1 cellular context compared by ENCODE assay signal in the genomic region with DNA sequence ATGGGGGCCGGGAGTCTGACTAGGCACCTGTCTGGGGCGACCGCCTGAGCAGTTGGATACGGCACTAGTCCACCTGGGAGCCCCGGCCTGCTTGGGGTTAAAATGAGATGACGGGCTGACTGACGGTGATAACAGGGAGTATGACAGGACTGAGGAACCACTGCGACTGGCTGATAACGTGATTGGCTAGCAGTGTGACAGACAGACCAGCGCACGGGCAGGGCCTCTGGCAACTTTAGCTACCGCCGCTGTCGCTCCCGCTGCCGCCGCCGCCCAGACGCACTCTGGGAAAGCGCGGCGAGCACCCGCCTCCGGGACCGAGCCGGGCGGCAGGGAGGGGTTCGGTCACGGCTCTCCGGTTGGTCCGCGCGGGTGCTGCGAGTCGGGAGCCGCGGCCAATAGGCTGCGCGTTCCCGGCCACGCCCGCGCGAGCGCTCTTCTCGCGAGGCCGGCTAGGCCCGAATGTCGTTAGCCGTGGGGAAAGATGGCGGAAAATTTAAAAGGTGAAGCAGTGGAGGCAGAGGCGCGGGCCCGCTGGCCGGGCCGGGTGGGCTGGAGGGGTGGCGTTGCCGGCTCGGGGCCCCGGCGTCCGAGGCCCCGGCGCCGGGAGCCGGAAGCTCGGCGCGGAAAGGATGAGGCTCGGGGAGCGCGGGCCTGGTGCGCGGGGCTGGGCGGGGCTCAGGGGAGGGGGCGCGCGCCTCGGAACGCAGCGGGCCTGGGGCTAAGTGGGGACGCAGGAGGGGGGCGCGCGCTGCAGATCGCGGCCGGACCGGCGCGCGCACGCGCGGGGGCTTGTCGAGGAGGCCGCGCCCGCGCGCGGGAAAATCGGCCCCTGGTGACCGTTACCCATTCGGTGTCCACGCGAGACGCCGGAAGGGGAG.
TF ChIP-seq lines count a peak whose summit lies in the region.

SUV39H1 (plus strand) TSS at position 434 of the 881 bp plus-strand sequence; CDS start at position 485, 51 bp downstream.

TF ChIP-seq in K562, 482 proteins besides CTCF, POLR2A, EP300 and RAD21 (continued from another document and continues in another):
- TF ChIP-seq, protein P1, sequence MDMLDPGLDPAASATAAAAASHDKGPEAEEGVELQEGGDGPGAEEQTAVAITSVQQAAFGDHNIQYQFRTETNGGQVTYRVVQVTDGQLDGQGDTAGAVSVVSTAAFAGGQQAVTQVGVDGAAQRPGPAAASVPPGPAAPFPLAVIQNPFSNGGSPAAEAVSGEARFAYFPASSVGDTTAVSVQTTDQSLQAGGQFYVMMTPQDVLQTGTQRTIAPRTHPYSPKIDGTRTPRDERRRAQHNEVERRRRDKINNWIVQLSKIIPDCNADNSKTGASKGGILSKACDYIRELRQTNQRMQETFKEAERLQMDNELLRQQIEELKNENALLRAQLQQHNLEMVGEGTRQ (CRISPR knock-in tag; IDR thresholded peaks at IDR 0.05) = no peak
- TF ChIP-seq CREB1 (IDR thresholded peaks at IDR 0.05) (peak; percentile 46; the same call in 1 of the 2 replicates), CREB1 (CRISPR knock-in tag; IDR thresholded peaks at IDR 0.05) (no peak), FUS (optimal IDR thresholded peaks at IDR 0.05; ENCODE audit: low read depth, low read length) (no peak), ARID1B (IDR thresholded peaks at IDR 0.05) (peak; percentile 89), ZNF395 (CRISPR knock-in tag; IDR thresholded peaks at IDR 0.05) (peak; percentile 45; the same call in 1 of the 2 replicates), U2AF1 (optimal IDR thresholded peaks at IDR 0.05; ENCODE audit: low read depth, low read length) (peak; percentile 70), ZBTB11 (CRISPR knock-in tag; IDR thresholded peaks at IDR 0.05) (0 out of 6 replicates have a peak, but pooled peaks of 1 of the 3 experiments have one; percentile 11), CCNT2 (IDR thresholded peaks at IDR 0.05; ENCODE audit: borderline replicate concordance, extremely low read depth, insufficient read length, low read depth, low read length) (peak; percentile 86), STAT5A (IDR thresholded peaks at IDR 0.05; ENCODE audit: borderline replicate concordance, low read length) (peak; percentile 68; the same call in 1 of the 2 replicates), RCOR1 (IDR thresholded peaks at IDR 0.05; ENCODE audit: borderline replicate concordance in 1 of 2, low read depth in 2 of 2, low read length in 2 of 2) (peak in 1 of 2 experiments; percentile 62; a peak in 1 of 4 replicates), TBL1XR1 (IDR thresholded peaks at IDR 0.05; ENCODE audit: low read length in 2 of 2) (peak in 1 of 2 experiments; percentile 70; a peak in 1 of 4 replicates), SP1 (CRISPR knock-in tag; IDR thresholded peaks at IDR 0.05) (peak; percentile 57; the same call in 1 of the 2 replicates), PHF21A (IDR thresholded peaks at IDR 0.05; ENCODE audit: borderline replicate concordance, low read depth) (0 out of 2 replicates have a peak, but pooled peaks have one; percentile 39), CBX1 (IDR thresholded peaks at IDR 0.05; ENCODE audit: low read depth) (0 out of 2 replicates have a peak, but pooled peaks have one; percentile 24), ELF2 (CRISPR knock-in tag; IDR thresholded peaks at IDR 0.05) (no peak), ZNF444 (CRISPR knock-in tag; IDR thresholded peaks at IDR 0.05) (no peak), GTF2E2 (tag; IDR thresholded peaks at IDR 0.05) (0 out of 2 replicates have a peak, but pooled peaks have one; percentile 56), NFE2L1 (tag; IDR thresholded peaks at IDR 0.05; ENCODE audit: borderline replicate concordance, low read depth) (no peak), TAL1 (IDR thresholded peaks at IDR 0.05) (peak; percentile 89), RFX1 (IDR thresholded peaks at IDR 0.05) (no peak), TBP (optimal IDR thresholded peaks at IDR 0.05; ENCODE audit: low read depth, low read length) (peak; percentile 68), TEAD4 (IDR thresholded peaks at IDR 0.05; ENCODE audit: low read length) (peak; percentile 90), TEAD4 (CRISPR knock-in tag; IDR thresholded peaks at IDR 0.05; ENCODE audit: borderline replicate concordance) (no peak), PHF8 (IDR thresholded peaks at IDR 0.05; ENCODE audit: borderline replicate concordance, low read length) (peak; percentile 67; the same call in 1 of the 2 replicates), ZNF780A (CRISPR knock-in tag; IDR thresholded peaks at IDR 0.05) (no peak), KDM1A (IDR thresholded peaks at IDR 0.05) (peak; percentile 65 to 70), HMGN3 (IDR thresholded peaks at IDR 0.05; ENCODE audit: borderline replicate concordance, extremely low read depth, insufficient read length, low read depth, low read length) (peak; percentile 87), MXD1 (CRISPR knock-in tag; IDR thresholded peaks at IDR 0.05; ENCODE audit: borderline replicate concordance, poor library complexity, severe bottlenecking) (no peak), E2F6 (IDR thresholded peaks at IDR 0.05; ENCODE audit: borderline replicate concordance in 1 of 2, extremely low read depth in 1 of 2, insufficient read depth in 1 of 2, insufficient read length in 1 of 2, low read depth in 1 of 2, low read length in 1 of 2, poor library complexity in 1 of 2, severe bottlenecking in 1 of 2) (peak; percentile 65 to 91), GTF2F1 (IDR thresholded peaks at IDR 0.05; ENCODE audit: low read depth, low read length) (no peak), MYNN (IDR thresholded peaks at IDR 0.05) (0 out of 2 replicates have a peak, but pooled peaks have one; percentile 26), MYNN (CRISPR knock-in tag; IDR thresholded peaks at IDR 0.05) (no peak)
- TF ChIP-seq, protein P2, sequence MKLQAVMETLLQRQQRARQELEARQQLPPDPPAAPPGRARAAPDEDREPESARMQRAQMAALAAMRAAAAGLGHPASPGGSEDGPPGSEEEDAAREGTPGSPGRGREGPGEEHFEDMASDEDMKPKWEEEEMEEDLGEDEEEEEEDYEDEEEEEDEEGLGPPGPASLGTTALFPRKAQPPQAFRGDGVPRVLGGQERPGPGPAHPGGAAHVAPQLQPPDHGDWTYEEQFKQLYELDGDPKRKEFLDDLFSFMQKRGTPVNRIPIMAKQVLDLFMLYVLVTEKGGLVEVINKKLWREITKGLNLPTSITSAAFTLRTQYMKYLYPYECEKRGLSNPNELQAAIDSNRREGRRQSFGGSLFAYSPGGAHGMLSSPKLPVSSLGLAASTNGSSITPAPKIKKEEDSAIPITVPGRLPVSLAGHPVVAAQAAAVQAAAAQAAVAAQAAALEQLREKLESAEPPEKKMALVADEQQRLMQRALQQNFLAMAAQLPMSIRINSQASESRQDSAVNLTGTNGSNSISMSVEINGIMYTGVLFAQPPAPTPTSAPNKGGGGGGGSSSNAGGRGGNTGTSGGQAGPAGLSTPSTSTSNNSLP (IDR thresholded peaks at IDR 0.05; ENCODE audit: borderline replicate concordance, low read depth, low read length) = no peak
- TF ChIP-seq, protein P3, sequence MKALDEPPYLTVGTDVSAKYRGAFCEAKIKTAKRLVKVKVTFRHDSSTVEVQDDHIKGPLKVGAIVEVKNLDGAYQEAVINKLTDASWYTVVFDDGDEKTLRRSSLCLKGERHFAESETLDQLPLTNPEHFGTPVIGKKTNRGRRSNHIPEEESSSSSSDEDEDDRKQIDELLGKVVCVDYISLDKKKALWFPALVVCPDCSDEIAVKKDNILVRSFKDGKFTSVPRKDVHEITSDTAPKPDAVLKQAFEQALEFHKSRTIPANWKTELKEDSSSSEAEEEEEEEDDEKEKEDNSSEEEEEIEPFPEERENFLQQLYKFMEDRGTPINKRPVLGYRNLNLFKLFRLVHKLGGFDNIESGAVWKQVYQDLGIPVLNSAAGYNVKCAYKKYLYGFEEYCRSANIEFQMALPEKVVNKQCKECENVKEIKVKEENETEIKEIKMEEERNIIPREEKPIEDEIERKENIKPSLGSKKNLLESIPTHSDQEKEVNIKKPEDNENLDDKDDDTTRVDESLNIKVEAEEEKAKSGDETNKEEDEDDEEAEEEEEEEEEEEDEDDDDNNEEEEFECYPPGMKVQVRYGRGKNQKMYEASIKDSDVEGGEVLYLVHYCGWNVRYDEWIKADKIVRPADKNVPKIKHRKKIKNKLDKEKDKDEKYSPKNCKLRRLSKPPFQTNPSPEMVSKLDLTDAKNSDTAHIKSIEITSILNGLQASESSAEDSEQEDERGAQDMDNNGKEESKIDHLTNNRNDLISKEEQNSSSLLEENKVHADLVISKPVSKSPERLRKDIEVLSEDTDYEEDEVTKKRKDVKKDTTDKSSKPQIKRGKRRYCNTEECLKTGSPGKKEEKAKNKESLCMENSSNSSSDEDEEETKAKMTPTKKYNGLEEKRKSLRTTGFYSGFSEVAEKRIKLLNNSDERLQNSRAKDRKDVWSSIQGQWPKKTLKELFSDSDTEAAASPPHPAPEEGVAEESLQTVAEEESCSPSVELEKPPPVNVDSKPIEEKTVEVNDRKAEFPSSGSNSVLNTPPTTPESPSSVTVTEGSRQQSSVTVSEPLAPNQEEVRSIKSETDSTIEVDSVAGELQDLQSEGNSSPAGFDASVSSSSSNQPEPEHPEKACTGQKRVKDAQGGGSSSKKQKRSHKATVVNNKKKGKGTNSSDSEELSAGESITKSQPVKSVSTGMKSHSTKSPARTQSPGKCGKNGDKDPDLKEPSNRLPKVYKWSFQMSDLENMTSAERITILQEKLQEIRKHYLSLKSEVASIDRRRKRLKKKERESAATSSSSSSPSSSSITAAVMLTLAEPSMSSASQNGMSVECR (CRISPR knock-in tag; IDR thresholded peaks at IDR 0.05) = peak; percentile 79
- TF ChIP-seq, protein P4, sequence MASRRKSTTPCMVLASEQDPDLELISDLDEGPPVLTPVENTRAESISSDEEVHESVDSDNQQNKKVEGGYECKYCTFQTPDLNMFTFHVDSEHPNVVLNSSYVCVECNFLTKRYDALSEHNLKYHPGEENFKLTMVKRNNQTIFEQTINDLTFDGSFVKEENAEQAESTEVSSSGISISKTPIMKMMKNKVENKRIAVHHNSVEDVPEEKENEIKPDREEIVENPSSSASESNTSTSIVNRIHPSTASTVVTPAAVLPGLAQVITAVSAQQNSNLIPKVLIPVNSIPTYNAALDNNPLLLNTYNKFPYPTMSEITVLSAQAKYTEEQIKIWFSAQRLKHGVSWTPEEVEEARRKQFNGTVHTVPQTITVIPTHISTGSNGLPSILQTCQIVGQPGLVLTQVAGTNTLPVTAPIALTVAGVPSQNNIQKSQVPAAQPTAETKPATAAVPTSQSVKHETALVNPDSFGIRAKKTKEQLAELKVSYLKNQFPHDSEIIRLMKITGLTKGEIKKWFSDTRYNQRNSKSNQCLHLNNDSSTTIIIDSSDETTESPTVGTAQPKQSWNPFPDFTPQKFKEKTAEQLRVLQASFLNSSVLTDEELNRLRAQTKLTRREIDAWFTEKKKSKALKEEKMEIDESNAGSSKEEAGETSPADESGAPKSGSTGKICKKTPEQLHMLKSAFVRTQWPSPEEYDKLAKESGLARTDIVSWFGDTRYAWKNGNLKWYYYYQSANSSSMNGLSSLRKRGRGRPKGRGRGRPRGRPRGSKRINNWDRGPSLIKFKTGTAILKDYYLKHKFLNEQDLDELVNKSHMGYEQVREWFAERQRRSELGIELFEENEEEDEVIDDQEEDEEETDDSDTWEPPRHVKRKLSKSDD (conservative IDR thresholded peaks at IDR 0.05; ENCODE audit: low read length) = 0 out of 2 replicates have a peak, but pooled peaks have one; percentile 23
- TF ChIP-seq, protein P5, sequence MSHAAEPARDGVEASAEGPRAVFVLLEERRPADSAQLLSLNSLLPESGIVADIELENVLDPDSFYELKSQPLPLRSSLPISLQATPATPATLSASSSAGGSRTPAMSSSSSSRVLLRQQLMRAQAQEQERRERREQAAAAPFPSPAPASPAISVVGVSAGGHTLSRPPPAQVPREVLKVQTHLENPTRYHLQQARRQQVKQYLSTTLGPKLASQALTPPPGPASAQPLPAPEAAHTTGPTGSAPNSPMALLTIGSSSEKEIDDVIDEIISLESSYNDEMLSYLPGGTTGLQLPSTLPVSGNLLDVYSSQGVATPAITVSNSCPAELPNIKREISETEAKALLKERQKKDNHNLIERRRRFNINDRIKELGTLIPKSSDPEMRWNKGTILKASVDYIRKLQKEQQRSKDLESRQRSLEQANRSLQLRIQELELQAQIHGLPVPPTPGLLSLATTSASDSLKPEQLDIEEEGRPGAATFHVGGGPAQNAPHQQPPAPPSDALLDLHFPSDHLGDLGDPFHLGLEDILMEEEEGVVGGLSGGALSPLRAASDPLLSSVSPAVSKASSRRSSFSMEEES (CRISPR knock-in tag; IDR thresholded peaks at IDR 0.05) = no peak
